In genomic region chr11:88194990-88195389, GRCh38 we compare ENCODE assay signal across 29 cellular contexts. TPM values are rescaled to one million over a fixed set of nuclear protein-coding genes. Genes with fewer than 3 reads are reported as not detected.
DNase-seq lines count a peak whose midpoint lies in the region; ATAC-seq and TF ChIP-seq lines count a peak whose summit lies in the region.
"Had no signal": no experiment of that assay in that cellular context is flagged by ENCODE, and none has a peak within 500 bp of the region (broad histone marks: within the 10 kb centered on the region; RNA-seq: fewer than 3 reads in every experiment).

No MANE protein-coding gene starts in this region.

- no peak for TF ChIP-seq POLR2A in right lobe of liver (IDR thresholded peaks at IDR 0.05)

- ATAC-seq in GM18517 (IDR thresholded peaks at IDR 0.05; ENCODE audit: unreplicated experiment): peak; percentile 69
- peak; percentile 73 for ATAC-seq in GM21515 (IDR thresholded peaks at IDR 0.05; ENCODE audit: unreplicated experiment)
- peak; percentile 80 for ATAC-seq in HG03095 (IDR thresholded peaks at IDR 0.05; ENCODE audit: unreplicated experiment)
- ATAC-seq in activated T-helper 17 cell treated with anti-CD3 and anti-CD28 coated beads, Interleukin-2, amount 50 U/mL, for 72 hours (replicated peaks): peak; percentile 40
- no peak for ATAC-seq in right lobe of liver
- ATAC-seq: heart left ventricle, left cardiac atrium had no signal

- WGBS in right lobe of liver (ENCODE audit: insufficient coverage, low coverage, low lambda C conversion rate, missing lambda C conversion rate): 67% methylated on average over 1 of the region's 1 CpG

- no peak overlapping the region for H3K27ac ChIP-seq in right lobe of liver
- H3K27ac ChIP-seq: ascending aorta, heart left ventricle, testis, vagina had no signal

- H3K4me3 ChIP-seq in right lobe of liver: no peak overlapping the region
- H3K4me3 ChIP-seq: ascending aorta, heart left ventricle, testis, vagina had no signal

- H3K9me3 ChIP-seq in right lobe of liver: peaks cover 0 to 2% (median 0%) of the 10 kb centered on the region in 4 donors
- H3K9me3 ChIP-seq: testis, vagina had no signal

- peaks cover 17% of the 10 kb centered on the region for H3K9me3 Mint-ChIP-seq in activated T-helper 17 cell treated with anti-CD3 and anti-CD28 coated beads, Interleukin-2, amount 50 U/mL, for 72 hours

- no peaks in the 10 kb centered on the region for H3K4me1 ChIP-seq in right lobe of liver
- H3K4me1 ChIP-seq: ascending aorta, heart left ventricle, testis, vagina had no signal

- H3K36me3 ChIP-seq in right lobe of liver: no peaks in the 10 kb centered on the region
- H3K36me3 ChIP-seq: ascending aorta, heart left ventricle, vagina had no signal

- H3K27me3 Mint-ChIP-seq in activated T-helper 17 cell treated with anti-CD3 and anti-CD28 coated beads, Interleukin-2, amount 50 U/mL, for 72 hours: peaks cover 4% of the 10 kb centered on the region
- H3K27me3 Mint-ChIP-seq: naive B cell had no signal

- TF ChIP-seq CTCF in right lobe of liver (IDR thresholded peaks at IDR 0.05): no peak

- no peaks in the 10 kb centered on the region for H3K4me1 Mint-ChIP-seq in activated T-helper 17 cell treated with anti-CD3 and anti-CD28 coated beads, Interleukin-2, amount 50 U/mL, for 72 hours
- H3K4me1 Mint-ChIP-seq: CD14-positive monocyte, naive B cell had no signal

- H3K36me3 Mint-ChIP-seq in activated T-helper 17 cell treated with anti-CD3 and anti-CD28 coated beads, Interleukin-2, amount 50 U/mL, for 72 hours (ENCODE audit: low read depth): no peaks in the 10 kb centered on the region
- H3K36me3 Mint-ChIP-seq: CD14-positive monocyte had no signal

- intact Hi-C loops in right lobe of liver (cut with DNase I): no loop called here

- H3K4me3 Mint-ChIP-seq in activated T-helper 17 cell treated with anti-CD3 and anti-CD28 coated beads, Interleukin-2, amount 50 U/mL, for 72 hours: no peak overlapping the region
- H3K4me3 Mint-ChIP-seq: activated naive CD8-positive, alpha-beta T cell; activated T-helper 1 cell treated with anti-CD3 and anti-CD28 coated beads, Interleukin-12 subunit alpha, Interleukin-12 subunit beta, Interleukin-2, Interleukin-4 antibody, amounts not matched to agents 30 ng/mL and 10 ng/mL and 1 ng/mL, durations not matched to agents 14 hours and 24 hours and 36 hours; CD14-positive monocyte; naive B cell had no signal

- no peaks in the 10 kb centered on the region for H3K27me3 ChIP-seq in right lobe of liver
- H3K27me3 ChIP-seq: ascending aorta, heart left ventricle, testis, vagina had no signal

- H3K27ac Mint-ChIP-seq in activated T-helper 17 cell treated with anti-CD3 and anti-CD28 coated beads, Interleukin-2, amount 50 U/mL, for 72 hours: no peak overlapping the region
- H3K27ac Mint-ChIP-seq: activated naive CD8-positive, alpha-beta T cell; activated T-helper 1 cell treated with anti-CD3 and anti-CD28 coated beads, Interleukin-12 subunit alpha, Interleukin-12 subunit beta, Interleukin-2, Interleukin-4 antibody, amounts not matched to agents 30 ng/mL and 10 ng/mL and 1 ng/mL, durations not matched to agents 14 hours and 24 hours and 36 hours; CD14-positive monocyte; naive B cell had no signal

- DNase-seq in retina (no peak), right lobe of liver (no peak), NCI-H1930 (lab: John Stamatoyannopoulos, UW) (no peak)
- DNase-seq: activated CD4-positive, alpha-beta T cell treated with anti-CD3 and anti-CD28 coated beads for 1 hour; central memory CD4-positive, alpha-beta T cell; dermis blood vessel endothelial cell; heart left ventricle; Kasumi-1; left cardiac atrium; mesendoderm; naive B cell; NCI-H187; NCI-H774; occipital lobe; SHP77 treated with DMSO at 0.1 percent for 48 hours; small intestine; stimulated activated CD4-positive, alpha-beta T cell treated with anti-CD3 and anti-CD28 coated beads, Interleukin-2, amount 100 ng/mL, for 24 hours; stimulated activated naive CD4-positive, alpha-beta T cell; SW 1271; testis had no signal

RNA-seq across cellular contexts. Expression of gene RAB38, which starts 19.7 kb away (rescaled TPM):
- 1 to 10 TPM; 1.2 to 1.9 TPM for total RNA-seq in activated T-helper 17 cell treated with anti-CD3 and anti-CD28 coated beads, Interleukin-2, amount 50 U/mL, for 72 hours
- 1 to 10 TPM in 1 of 6 experiments, under 1 TPM in 5; 0.19 to 1.0 (median 0.70) TPM for total RNA-seq in right lobe of liver
- total RNA-seq: ascending aorta had no signal

Comparison
In these comparisons a context has a peak if more than half of its experiments do, and no peak if none do; other contexts are left out.
1. ATAC-seq: peak in GM18517 (single experiment), GM21515 (single experiment), HG03095 (single experiment) and activated T-helper 17 cell treated with anti-CD3 and anti-CD28 coated beads, Interleukin-2, amount 50 U/mL, for 72 hours (single experiment); none in right lobe of liver (0 of 4).